1 cellular context compared by ENCODE assay signal in genomic region chr17:996554-997344, GRCh38.
A peak's percentile ranks its signal among the peaks of the same experiment; 100 is the strongest.
TF ChIP-seq lines count a peak whose summit lies in the region.

Gene TIMM22 (plus strand): TSS chr17:997129. CDS start chr17:997143, 14 bp downstream.

TF ChIP-seq in K562, 482 proteins besides CTCF, POLR2A, EP300 and RAD21 (continued from another document and continues in another):
- no peak for TF ChIP-seq ZNF609 (CRISPR knock-in tag; IDR thresholded peaks at IDR 0.05; ENCODE audit: borderline replicate concordance)
- no peak for TF ChIP-seq IFI16 (CRISPR knock-in tag; IDR thresholded peaks at IDR 0.05)
- TF ChIP-seq NELFE (IDR thresholded peaks at IDR 0.05; ENCODE audit: insufficient read depth, insufficient read length), result no peak
- no peak for TF ChIP-seq HNRNPUL1 (IDR thresholded peaks at IDR 0.05; ENCODE audit: low read length)
- TF ChIP-seq CHD2 (IDR thresholded peaks at IDR 0.05; ENCODE audit: low read depth, low read length), result peak; percentile 89
- no peak for TF ChIP-seq NFIX (CRISPR knock-in tag; IDR thresholded peaks at IDR 0.05; ENCODE audit: low read depth)
- TF ChIP-seq MAFG (tag; conservative IDR thresholded peaks at IDR 0.05), result no peak
- TF ChIP-seq PTTG1 (tag; IDR thresholded peaks at IDR 0.05; ENCODE audit: low read depth), result no peak
- no peak for TF ChIP-seq ZFP91 (CRISPR knock-in tag; IDR thresholded peaks at IDR 0.05)
- no peak for TF ChIP-seq DACH1 (IDR thresholded peaks at IDR 0.05; ENCODE audit: partially characterized antibody)
- TF ChIP-seq NR0B1 (IDR thresholded peaks at IDR 0.05; ENCODE audit: partially characterized antibody), result no peak
- no peak; the same call in 1 of the 2 replicates for TF ChIP-seq ZBTB43 (CRISPR knock-in tag; IDR thresholded peaks at IDR 0.05)
- no peak for TF ChIP-seq ZFPM2 (CRISPR knock-in tag; IDR thresholded peaks at IDR 0.05)
- TF ChIP-seq ZNF318 (IDR thresholded peaks at IDR 0.05; ENCODE audit: borderline replicate concordance in 1 of 2, low read depth in 1 of 2), result no peak
- TF ChIP-seq PREB (CRISPR knock-in tag; IDR thresholded peaks at IDR 0.05), result no peak
- TF ChIP-seq SIRT6 (IDR thresholded peaks at IDR 0.05; ENCODE audit: low read depth, low read length), result no peak
- TF ChIP-seq ID3 (CRISPR knock-in tag; IDR thresholded peaks at IDR 0.05), result no peak
- TF ChIP-seq ID3 (tag; IDR thresholded peaks at IDR 0.05), result peak; percentile 64; the same call in 1 of the 2 replicates
- no peak for TF ChIP-seq FOXM1 (IDR thresholded peaks at IDR 0.05; ENCODE audit: low read depth)
- no peak for TF ChIP-seq FOXM1 (CRISPR knock-in tag; IDR thresholded peaks at IDR 0.05; ENCODE audit: low read depth)
- no peak for TF ChIP-seq ZC3H8 (IDR thresholded peaks at IDR 0.05)
- TF ChIP-seq SOX6 (IDR thresholded peaks at IDR 0.05), result peak; percentile 91
- TF ChIP-seq BRF2 (IDR thresholded peaks at IDR 0.05; ENCODE audit: borderline replicate concordance, insufficient read depth, insufficient read length), result no peak
- no peak; the same call in none of the 2 replicates for TF ChIP-seq ADNP (tag; IDR thresholded peaks at IDR 0.05)
- TF ChIP-seq GATAD2B (IDR thresholded peaks at IDR 0.05; ENCODE audit: borderline replicate concordance), result no peak
- no peak for TF ChIP-seq RBM39 (optimal IDR thresholded peaks at IDR 0.05; ENCODE audit: low read depth, low read length)
- TF ChIP-seq RCOR1 (IDR thresholded peaks at IDR 0.05; ENCODE audit: borderline replicate concordance in 1 of 2, low read depth in 2 of 2, low read length in 2 of 2), result peak in 1 of 2 experiments; percentile 88; a peak in 2 of 4 replicates
- no peak for TF ChIP-seq ZNF280A (IDR thresholded peaks at IDR 0.05; ENCODE audit: low read depth, partially characterized antibody)
- peak; percentile 47; the same call in 1 of the 2 replicates for TF ChIP-seq RAD51 (IDR thresholded peaks at IDR 0.05; ENCODE audit: borderline replicate concordance, low read depth)
- 0 out of 2 replicates have a peak, but pooled peaks have one; percentile 57 for TF ChIP-seq ERF (CRISPR knock-in tag; IDR thresholded peaks at IDR 0.05)
- TF ChIP-seq CBFB (CRISPR knock-in tag; IDR thresholded peaks at IDR 0.05), result no peak
- no peak for TF ChIP-seq NCOA4 (IDR thresholded peaks at IDR 0.05; ENCODE audit: partially characterized antibody)
